Comparison of ENCODE assay signal across 8 cellular contexts in genomic region chr14:22570132-22570949, GRCh38. TPM values are rescaled to one million over a fixed set of nuclear protein-coding genes. Genes with fewer than 3 reads are reported as not detected.
A peak's percentile ranks its signal among the peaks of the same experiment; 100 is the strongest.
DNase-seq lines count a peak whose midpoint lies in the region; ATAC-seq lines count a peak whose summit lies in the region.

No MANE protein-coding gene starts in this region.

- H3K36me3 ChIP-seq in mesenchymal stem cell (ENCODE audit: control insufficient read depth in 1 of 2, insufficient read depth in 2 of 2, low read depth in 1 of 2, low read length in 2 of 2): peaks cover 17 to 92% of the 10 kb centered on the region in 2 experiments

- H3K9me3 ChIP-seq in mesenchymal stem cell (ENCODE audit: control insufficient read depth, low read length): no peaks in the 10 kb centered on the region

- H3K9ac ChIP-seq in mesenchymal stem cell (ENCODE audit: low read length): peak overlapping the region; percentile 42

- H3K27ac ChIP-seq in mesenchymal stem cell (ENCODE audit: low read length, poor library complexity, severe bottlenecking): peak overlapping the region; percentile 61

- H2AK5ac ChIP-seq in mesenchymal stem cell (ENCODE audit: low read length, severe bottlenecking): peak overlapping the region; percentile 97

- no peak overlapping the region for H2BK5ac ChIP-seq in mesenchymal stem cell (ENCODE audit: low read depth, low read length, poor library complexity, severe bottlenecking)

- no peak overlapping the region for H3K23ac ChIP-seq in mesenchymal stem cell (ENCODE audit: low read length in 2 of 2)

- DNase-seq in D341Med (ENCODE audit: low spot score): peak; percentile 67
- DNase-seq in HS-27A (ENCODE audit: low read depth): peak; percentile 69
- peak; percentile 57 for DNase-seq in NCI-H82 treated with DMSO at 0.1 percent for 48 hours (lab: John Stamatoyannopoulos, UW; ENCODE audit: unreplicated experiment)
- DNase-seq in activated CD4-positive, alpha-beta T cell treated with anti-CD3 and anti-CD28 coated beads, Interleukin-2, amount 50 U/mL, for 4 hours: peak; percentile 75 to 79
- peak; percentile 82 for DNase-seq in effector CD4-positive, alpha-beta T cell
- peak; percentile 80 for DNase-seq in mesenchymal stem cell
- DNase-seq in stimulated activated CD8-positive, alpha-beta memory T cell treated with anti-CD3 and anti-CD28 coated beads, Interleukin-4, amount 100 ng/mL, for 48 hours: peak; percentile 79

- peak overlapping the region in 1 of 2 experiments; percentile 57 for H2BK12ac ChIP-seq in mesenchymal stem cell (ENCODE audit: low read length in 2 of 2)

- no peak overlapping the region for H3K4ac ChIP-seq in mesenchymal stem cell (ENCODE audit: low read depth in 1 of 2, low read length in 2 of 2)

- no peaks in the 10 kb centered on the region for H3K27me3 ChIP-seq in mesenchymal stem cell (ENCODE audit: control insufficient read depth in 1 of 2, insufficient read depth in 1 of 2, low read length in 2 of 2)

- no peak overlapping the region for H3K18ac ChIP-seq in mesenchymal stem cell (ENCODE audit: low read depth in 1 of 2, low read length in 2 of 2)

- no peak overlapping the region for H3K14ac ChIP-seq in mesenchymal stem cell (ENCODE audit: low read length in 2 of 2)

- H3K79me1 ChIP-seq in mesenchymal stem cell (replicated peaks; ENCODE audit: low read length, poor library complexity, severe bottlenecking): peaks cover 8% of the 10 kb centered on the region

- 31% methylated on average over 8 of the region's 8 CpGs for WGBS in mesenchymal stem cell

- peak; percentile 65 for ATAC-seq in GM21360 (IDR thresholded peaks at IDR 0.05; ENCODE audit: unreplicated experiment)

- no peak overlapping the region for H2AFZ ChIP-seq in mesenchymal stem cell (ENCODE audit: low read depth, low read length)

- H3K4me3 ChIP-seq in mesenchymal stem cell (ENCODE audit: insufficient read depth in 1 of 2, low read depth in 1 of 2, low read length in 2 of 2): no peak overlapping the region

- H4K91ac ChIP-seq in mesenchymal stem cell (ENCODE audit: low read length): no peak overlapping the region

- H4K8ac ChIP-seq in mesenchymal stem cell (ENCODE audit: low read length): no peak overlapping the region

- peaks cover 7% of the 10 kb centered on the region for H3K4me1 ChIP-seq in mesenchymal stem cell (ENCODE audit: control insufficient read depth, insufficient read depth, low read depth, low read length)

- H2BK15ac ChIP-seq in mesenchymal stem cell (ENCODE audit: low read depth, poor library complexity, severe bottlenecking): no peak overlapping the region

- no peak overlapping the region for H3K4me2 ChIP-seq in mesenchymal stem cell (ENCODE audit: low read length, poor library complexity, severe bottlenecking)

- no peak overlapping the region for H2BK120ac ChIP-seq in mesenchymal stem cell (ENCODE audit: low read depth, low read length)

RNA-seq across cellular contexts. Expression of gene DAD1, which starts 18.7 kb away (rescaled TPM):
- 348 TPM for polyA plus RNA-seq in mesenchymal stem cell (2013, experiment 1 of 2)
- 351 TPM for polyA plus RNA-seq in mesenchymal stem cell (2013, experiment 2 of 2)

RNA-seq across cellular contexts. Expression of gene ABHD4, which starts 27.8 kb away (rescaled TPM):
- polyA plus RNA-seq in mesenchymal stem cell (2013, experiment 1 of 2): 32.7 TPM
- polyA plus RNA-seq in mesenchymal stem cell (2013, experiment 2 of 2): 32.8 TPM
